In genomic region chr9:129835128-129835859, GRCh38 we compare ENCODE assay signal across 8 cellular contexts. TPM values are rescaled to one million over a fixed set of nuclear protein-coding genes. Genes with fewer than 3 reads are reported as not detected.
A peak's percentile ranks its signal among the peaks of the same experiment; 100 is the strongest.
DNase-seq lines count a peak whose midpoint lies in the region; ATAC-seq and TF ChIP-seq lines count a peak whose summit lies in the region.

TSS of gene C9orf78 (minus strand) at chr9:129835275. CDS start at chr9:129835221, 54 bp downstream.
TSS of gene USP20 (plus strand) at chr9:129835458. CDS start at chr9:129852556, 17,098 bp downstream.

- peak within 1 kb of the TSS; percentile 45 to 83 (median 83) for H3K27ac ChIP-seq in right lobe of liver

- intact Hi-C loops in activated CD4-positive, alpha-beta memory T cell treated with anti-CD3 and anti-CD28 coated beads for 36 hours (cut with micrococcal nuclease) = loop anchor here (1.0 to 5.0 kb wide), 5 partner anchors 11 to 407 kb away; partner anchors contain the start of gene TOR1A
- intact Hi-C loops in right lobe of liver (cut with DNase I) = no loop called here

- H3K27me3 ChIP-seq in right lobe of liver = no peaks in the 10 kb centered on the region

- CTCF ChIA-PET in activated CD4-positive, alpha-beta memory T cell treated with anti-CD3 and anti-CD28 coated beads for 36 hours (lab: Charles Lee) = interaction anchor here (0.9 to 2.0 kb wide), 2 partner anchors 50 to 401 kb away, joined by 4 to 15 read pairs; no protein-coding TSS in a partner anchor

- peak within 1 kb of the TSS; percentile 92 for H3K27ac Mint-ChIP-seq in activated CD4-positive, alpha-beta memory T cell treated with anti-CD3 and anti-CD28 coated beads for 36 hours

- peak; percentile 90 for TF ChIP-seq POLR2A in right lobe of liver (IDR thresholded peaks at IDR 0.05)

- peaks cover 18% of the 10 kb centered on the region for H3K36me3 Mint-ChIP-seq in activated CD4-positive, alpha-beta memory T cell treated with anti-CD3 and anti-CD28 coated beads for 36 hours

- no peaks in the 10 kb centered on the region for H3K9me3 ChIP-seq in right lobe of liver

- H3K4me3 ChIP-seq in right lobe of liver = peak within 1 kb of the TSS; percentile 68 to 98 (median 98)

- DNase-seq in CD1c-positive myeloid dendritic cell (ENCODE audit: extremely low spot score) = peak; percentile 99
- DNase-seq in HK-2 (ENCODE audit: unreplicated experiment) = peak; percentile 96
- DNase-seq in NCI-H82 treated with DMSO at 0.1 percent for 48 hours (lab: John Stamatoyannopoulos, UW; ENCODE audit: unreplicated experiment) = peak; percentile 81
- DNase-seq in activated CD4-positive, alpha-beta memory T cell treated with anti-CD3 and anti-CD28 coated beads for 36 hours = peak; percentile 97
- DNase-seq in dermis microvascular lymphatic vessel endothelial cell (ENCODE audit: low read depth in 2 of 2) = peak; percentile 86 to 96
- DNase-seq in right lobe of liver = peak; percentile 97 to 98 (median 98)
- DNase-seq in stimulated activated CD4-positive, alpha-beta T cell treated with anti-CD3 and anti-CD28 coated beads, Interleukin-4, amount 100 ng/mL, for 24 hours = peak; percentile 96

- H3K27me3 Mint-ChIP-seq in activated CD4-positive, alpha-beta memory T cell treated with anti-CD3 and anti-CD28 coated beads for 36 hours = no peaks in the 10 kb centered on the region

- peak; percentile 91 for ATAC-seq in GM19452 (IDR thresholded peaks at IDR 0.05; ENCODE audit: unreplicated experiment)
- ATAC-seq in right lobe of liver = peak; percentile 98 to 99 (median 99)

- peaks cover 9 to 32% (median 16%) of the 10 kb centered on the region in 4 donors for H3K36me3 ChIP-seq in right lobe of liver

- peak in 2 of 4 donors; percentile 10 to 27 for TF ChIP-seq CTCF in right lobe of liver (IDR thresholded peaks at IDR 0.05)

- POLR2A ChIA-PET in activated CD4-positive, alpha-beta memory T cell treated with anti-CD3 and anti-CD28 coated beads for 36 hours (lab: Charles Lee) = interaction anchor here (0.8 to 5.0 kb wide), 11 partner anchors 11 to 204 kb away, joined by 3 to 35 read pairs (median 5); partner anchors contain the start of gene TOR1A

- 0% methylated on average over 3 of the region's 81 CpGs for WGBS in right lobe of liver (ENCODE audit: insufficient coverage, low coverage, low lambda C conversion rate, missing lambda C conversion rate)

- no peaks in the 10 kb centered on the region for H3K9me3 Mint-ChIP-seq in activated CD4-positive, alpha-beta memory T cell treated with anti-CD3 and anti-CD28 coated beads for 36 hours

- H3K4me1 ChIP-seq in right lobe of liver = peaks cover 0 to 18% (median 4%) of the 10 kb centered on the region in 4 donors

- H3K4me1 Mint-ChIP-seq in activated CD4-positive, alpha-beta memory T cell treated with anti-CD3 and anti-CD28 coated beads for 36 hours (ENCODE audit: low read depth) = peaks cover 55% of the 10 kb centered on the region

- H3K4me3 Mint-ChIP-seq in activated CD4-positive, alpha-beta memory T cell treated with anti-CD3 and anti-CD28 coated beads for 36 hours = peak within 1 kb of the TSS; percentile 98

RNA-seq across cellular contexts. Expression of gene C9orf78, which starts in this region (rescaled TPM):
- 10 to 100 TPM; 43.6 to 47.0 TPM for total RNA-seq in activated CD4-positive, alpha-beta memory T cell treated with anti-CD3 and anti-CD28 coated beads for 36 hours
- total RNA-seq in dermis microvascular lymphatic vessel endothelial cell (22.1 and 24.1 TPM in 2 replicates), right lobe of liver (10 to 100 TPM; 25.2 to 39.8 (median 33.5) TPM)

RNA-seq across cellular contexts. Expression of gene USP20, which starts in this region (rescaled TPM):
- 10 to 100 TPM; 51.6 to 55.3 TPM for total RNA-seq in activated CD4-positive, alpha-beta memory T cell treated with anti-CD3 and anti-CD28 coated beads for 36 hours
- 4.7 and 8.5 TPM in 2 replicates for total RNA-seq in dermis microvascular lymphatic vessel endothelial cell
- total RNA-seq in right lobe of liver = 10 to 100 TPM in 4 of 6 experiments, 1 to 10 TPM in 2; 7.5 to 14.0 (median 10.8) TPM

Comparison
In these comparisons a context has a peak if more than half of its experiments do, and no peak if none do; other contexts are left out.
1. Peak in every context shown above with its lines: DNase-seq, ATAC-seq, H3K4me3 ChIP-seq and H3K27ac ChIP-seq.